Comparison of ENCODE assay signal across 27 cellular contexts in genomic region chr21:26522704-26523103, GRCh38. TPM values are rescaled to one million over a fixed set of nuclear protein-coding genes. Genes with fewer than 3 reads are reported as not detected.
"Had no signal": no experiment of that assay in that cellular context is flagged by ENCODE, and none has a peak within 500 bp of the region (broad histone marks: within the 10 kb centered on the region; RNA-seq: fewer than 3 reads in every experiment).

No MANE protein-coding gene starts in this region.

- H3K9me3 ChIP-seq: ascending aorta had no signal

- H3K27me3 ChIP-seq: ascending aorta had no signal

- H3K4me3 ChIP-seq: ascending aorta, PC-9 had no signal

- H2AFZ ChIP-seq: PC-9 had no signal

- ATAC-seq: activated CD8-positive, alpha-beta T cell treated with anti-CD3 and anti-CD28 coated beads for 36 hours; Right ventricle myocardium inferior had no signal

- H3K4me1 ChIP-seq: ascending aorta had no signal

- H3K27ac ChIP-seq: ascending aorta, PC-9, RWPE1 had no signal

- H3K36me3 ChIP-seq: ascending aorta had no signal

- DNase-seq: activated CD4-positive, alpha-beta T cell treated with anti-CD3 and anti-CD28 coated beads, Interleukin-2, amount 10 ng/mL, durations not matched to agents 24 days and 14 days; activated CD4-positive, alpha-beta T cell treated with anti-CD3 and anti-CD28 coated beads, Interleukin-2, amount 50 U/mL, for 4 hours; activated CD8-positive, alpha-beta T cell treated with anti-CD3 and anti-CD28 coated beads for 36 hours; activated gamma-delta T cell; activated naive CD4-positive, alpha-beta T cell treated with Interleukin-2 at 50 U/mL for 16 hours; activated naive CD8-positive, alpha-beta T cell treated with anti-CD3 and anti-CD28 coated beads, Interleukin-2, amount 10 ng/mL, durations not matched to agents 7 days and 5 days; activated T-cell treated with anti-CD3 and anti-CD28 coated beads, Interleukin-2, amount 50 U/mL, for 24 hours; amygdala; caudate nucleus; Karpas-422; KBM-7; NCI-H1105; NCI-H1417 treated with DMSO at 0.1 percent for 48 hours; NCI-H187 treated with DMSO at 0.1 percent for 48 hours; NCI-H2081; NCI-H510A; NCI-H526; NCI-H748 treated with DMSO at 0.1 percent for 48 hours; PC-9; SIG-M5 had no signal

- H3K4me2 ChIP-seq: PC-9 had no signal

RNA-seq across cellular contexts. Expression of gene CYYR1, which starts 50.4 kb away (rescaled TPM):
- total RNA-seq: activated CD4-positive, alpha-beta T cell treated with anti-CD3 and anti-CD28 coated beads, Interleukin-2, amount 10 ng/mL, durations not matched to agents 24 days and 14 days; activated CD8-positive, alpha-beta memory T cell treated with anti-CD3 and anti-CD28 coated beads for 36 hours; activated CD8-positive, alpha-beta T cell treated with anti-CD3 and anti-CD28 coated beads for 36 hours; activated naive CD8-positive, alpha-beta T cell treated with anti-CD3 and anti-CD28 coated beads, Interleukin-2, amount 10 ng/mL, durations not matched to agents 7 days and 5 days; MCF 10A; OCI-LY7; PC-9 had no signal
- polyA plus RNA-seq: IgD-negative memory B cell had no signal
